20 cellular contexts compared by ENCODE assay signal in genomic region chr9:93830606-93831005, GRCh38.
DNase-seq lines count a peak whose midpoint lies in the region; ATAC-seq, FAIRE-seq and TF ChIP-seq lines count a peak whose summit lies in the region.
"Had no signal": no experiment of that assay in that cellular context is flagged by ENCODE, and none has a peak within 500 bp of the region (broad histone marks: within the 10 kb centered on the region; RNA-seq: fewer than 3 reads in every experiment).

No MANE protein-coding gene starts in this region.

- 1% methylated on average over 9 of the region's 9 CpGs for WGBS in K562 (ENCODE audit: insufficient coverage, low coverage, missing lambda C conversion rate)
- WGBS in neuronal stem cell (ENCODE audit: extremely low coverage in 2 of 2, insufficient read length in 2 of 2, insufficient replicate concordance in 1 of 2), 2 donors, result no CpG with 5 or more reads among the region's 9 CpGs

- no peak overlapping the region for H3K14ac ChIP-seq in neuronal stem cell (ENCODE audit: low read length)

- no peak for TF ChIP-seq EP300 in K562 (IDR thresholded peaks at IDR 0.05; ENCODE audit: low read length)

- H2BK120ac ChIP-seq in neuronal stem cell (ENCODE audit: low read depth, low read length), result no peak overlapping the region

- intact Hi-C loops in K562 (cut with micrococcal nuclease) (no loop called here), vagina (cut with DNase I) (no loop called here)

- no TSS peak for BruUV-seq in K562 (replicated peaks; lab: Mats Ljungman, UMichigan)

- H2BK5ac ChIP-seq in neuronal stem cell (ENCODE audit: low read length), result no peak overlapping the region

- H2AK5ac ChIP-seq in neuronal stem cell (ENCODE audit: low read depth, low read length), result peak overlapping the region; percentile 27

- peak overlapping the region; percentile 12; the same call in 1 of the 2 replicates for H2AFZ ChIP-seq in K562 (ENCODE audit: low read depth, low read length)
- no peak overlapping the region for H2AFZ ChIP-seq in neuronal stem cell (ENCODE audit: low read length)

- no peaks in the 10 kb centered on the region for H3K79me1 ChIP-seq in neuronal stem cell (ENCODE audit: low read depth, low read length)

- TF ChIP-seq CTCF in K562 (IDR thresholded peaks at IDR 0.05 in 2 of 3, conservative IDR thresholded peaks at IDR 0.05 in 1 of 3; ENCODE audit: insufficient read depth in 2 of 3, low read depth in 1 of 3, low read length in 3 of 3) (no peak), GM10248 (IDR thresholded peaks at IDR 0.05; ENCODE audit: control extremely low read depth, extremely low read depth, low read depth, missing control alignments) (no peak), vagina (IDR thresholded peaks at IDR 0.05) (no peak)

- no peak overlapping the region for H4K8ac ChIP-seq in neuronal stem cell (ENCODE audit: low read depth, low read length)

- H3K36me3 ChIP-seq in K562 (ENCODE audit: control insufficient read depth, insufficient read depth, low read length) (no peaks in the 10 kb centered on the region), neuronal stem cell (replicated peaks in 1 of 2; ENCODE audit: control insufficient read depth in 2 of 2, insufficient read depth in 2 of 2, low read length in 2 of 2) (no peaks in the 10 kb centered on the region), vagina (no peaks in the 10 kb centered on the region)
- H3K36me3 ChIP-seq: BE2C had no signal

- H4K91ac ChIP-seq in neuronal stem cell (ENCODE audit: low read depth, low read length, poor library complexity), result no peak overlapping the region

- no peaks in the 10 kb centered on the region for H3K79me2 ChIP-seq in K562 (ENCODE audit: control insufficient read depth, insufficient read depth, low read length)

- H3K23ac ChIP-seq in neuronal stem cell (ENCODE audit: low read depth, low read length, poor library complexity), result no peak overlapping the region

- CTCF ChIA-PET in K562 (lab: Yijun Ruan, JAX; ENCODE audit: low intra/inter-chr PET ratio) (no interaction called here), GM10248 (lab: Yijun Ruan, JAX) (no interaction called here)

- H3K4ac ChIP-seq in neuronal stem cell (ENCODE audit: low read length), result no peak overlapping the region

- TF ChIP-seq RAD21 in K562 (CRISPR knock-in tag; conservative IDR thresholded peaks at IDR 0.05 in 1 of 2, IDR thresholded peaks at IDR 0.05 in 1 of 2), result no peak

- no peak overlapping the region for H3K4me3 ChIP-seq in K562
- no peak overlapping the region for H3K4me3 ChIP-seq in neuronal stem cell (ENCODE audit: low read length in 2 of 2)
- no peak overlapping the region for H3K4me3 ChIP-seq in vagina

- H3K4me2 ChIP-seq in K562 (ENCODE audit: insufficient read depth, low read length) (no peak overlapping the region), neuronal stem cell (ENCODE audit: insufficient read depth, low read length, poor library complexity, severe bottlenecking) (no peak overlapping the region)

- no peaks in the 10 kb centered on the region for H3K9me1 ChIP-seq in K562 (ENCODE audit: control insufficient read depth, insufficient read depth, low read length)

- no peak for TF ChIP-seq POLR2A in K562 (conservative IDR thresholded peaks at IDR 0.05)
- TF ChIP-seq POLR2A in vagina (IDR thresholded peaks at IDR 0.05), result no peak

- ATAC-seq in K562 (no peak), GM19452 (IDR thresholded peaks at IDR 0.05; ENCODE audit: unreplicated experiment) (no peak)

- H3K9me3 ChIP-seq in K562 (replicated peaks; ENCODE audit: control insufficient read depth, insufficient read depth, low read depth, low read length) (0 out of 2 replicates have a peak, but pooled peaks cover 1% of the 10 kb centered on the region), neuronal stem cell (replicated peaks in 1 of 2; ENCODE audit: control insufficient read depth in 2 of 2, insufficient read depth in 1 of 2, low read depth in 1 of 2, low read length in 2 of 2) (no peaks in the 10 kb centered on the region), vagina (no peaks in the 10 kb centered on the region)
- H3K9me3 ChIP-seq: BE2C had no signal

- peaks cover 0 to 6% of the 10 kb centered on the region in 2 experiments; a peak in 2 of 5 replicates for H3K27me3 ChIP-seq in K562 (ENCODE audit: control insufficient read depth in 2 of 2, insufficient read depth in 2 of 2, low read length in 2 of 2)
- H3K27me3 ChIP-seq in neuronal stem cell (ENCODE audit: control insufficient read depth in 3 of 3, insufficient read depth in 3 of 3, low read depth in 1 of 3, low read length in 3 of 3), result peaks cover 0 to 16% (median 0%) of the 10 kb centered on the region in 3 experiments
- H3K27me3 ChIP-seq in vagina, result no peaks in the 10 kb centered on the region
- H3K27me3 ChIP-seq: BE2C had no signal

- no peak overlapping the region for H3K9ac ChIP-seq in K562 (ENCODE audit: insufficient read depth in 1 of 2, low read depth in 2 of 2, low read length in 2 of 2)
- H3K9ac ChIP-seq in neuronal stem cell (ENCODE audit: low read depth, low read length, poor library complexity), result no peak overlapping the region

- in situ Hi-C loops in K562 (cut with MboI), result no loop called here

- H3K27ac ChIP-seq in K562 (ENCODE audit: extremely low read depth, low read depth, low read length) (no peak overlapping the region), neuronal stem cell (replicated peaks; ENCODE audit: low read length) (no peak overlapping the region), vagina (no peak overlapping the region)
- H3K27ac ChIP-seq: C4-2B had no signal

- no peak for FAIRE-seq in K562 (lab: Jason Lieb, UNC)
- FAIRE-seq: A204.1, D721Med, G401.6, GM12892, GM19239 had no signal

- H3K4me1 ChIP-seq in K562 (replicated peaks in 1 of 2; ENCODE audit: control insufficient read depth in 2 of 2, insufficient read depth in 2 of 2, low read length in 2 of 2) (peaks cover 0 to 20% of the 10 kb centered on the region in 2 experiments; a peak in 1 of 5 replicates), neuronal stem cell (ENCODE audit: control insufficient read depth in 2 of 2, insufficient read depth in 1 of 2, low read depth in 1 of 2, low read length in 2 of 2) (peaks cover 0 to 9% of the 10 kb centered on the region in 2 donors), vagina (peaks cover 9% of the 10 kb centered on the region)
- H3K4me1 ChIP-seq: BE2C had no signal

- POLR2A ChIA-PET in K562 (lab: Yijun Ruan, JAX) (no interaction called here), GM10248 (lab: Yijun Ruan, JAX) (no interaction called here)

- no peak overlapping the region for H2BK12ac ChIP-seq in neuronal stem cell (ENCODE audit: low read length)

- no peak overlapping the region for H3K18ac ChIP-seq in neuronal stem cell (ENCODE audit: low read length)

- H2BK15ac ChIP-seq in neuronal stem cell (ENCODE audit: low read length), result no peak overlapping the region

- H4K20me1 ChIP-seq in K562 (replicated peaks; ENCODE audit: control insufficient read depth, insufficient read depth, low read length), result no peaks in the 10 kb centered on the region

- DNase-seq in D341Med (ENCODE audit: low spot score) (peak; percentile 2), K562 (ENCODE audit: extremely low read depth in 1 of 4, low spot score in 3 of 4) (no peak), iPS-NIHi11 (ENCODE audit: low spot score) (peak; percentile 1), neuronal stem cell (ENCODE audit: low spot score) (no peak), GM10248 (ENCODE audit: extremely low spot score) (no peak), vagina (ENCODE audit: extremely low spot score in 2 of 2) (no peak), 8988T (no peak)
- DNase-seq: BE2C; CD4-positive, alpha-beta memory T cell; DMS153; DMS79 treated with DMSO at 0.1 percent for 48 hours; EL; IMR-90 had no signal

TF ChIP-seq in K562, 482 proteins besides CTCF, POLR2A, EP300 and RAD21 (continues in another document):
- TF ChIP-seq ELF1 (tag; IDR thresholded peaks at IDR 0.05) (no peak), MYNN (IDR thresholded peaks at IDR 0.05) (no peak), MYNN (CRISPR knock-in tag; IDR thresholded peaks at IDR 0.05) (no peak), NUFIP1 (IDR thresholded peaks at IDR 0.05; ENCODE audit: partially characterized antibody) (no peak), GABPB2 (CRISPR knock-in tag; conservative IDR thresholded peaks at IDR 0.05) (no peak), RFX7 (CRISPR knock-in tag; IDR thresholded peaks at IDR 0.05) (no peak), CBX1 (IDR thresholded peaks at IDR 0.05; ENCODE audit: low read depth) (no peak), MAFK (IDR thresholded peaks at IDR 0.05; ENCODE audit: low read length) (no peak), ID3 (CRISPR knock-in tag; IDR thresholded peaks at IDR 0.05) (no peak), ID3 (tag; IDR thresholded peaks at IDR 0.05) (no peak)
- TF ChIP-seq, protein P1, sequence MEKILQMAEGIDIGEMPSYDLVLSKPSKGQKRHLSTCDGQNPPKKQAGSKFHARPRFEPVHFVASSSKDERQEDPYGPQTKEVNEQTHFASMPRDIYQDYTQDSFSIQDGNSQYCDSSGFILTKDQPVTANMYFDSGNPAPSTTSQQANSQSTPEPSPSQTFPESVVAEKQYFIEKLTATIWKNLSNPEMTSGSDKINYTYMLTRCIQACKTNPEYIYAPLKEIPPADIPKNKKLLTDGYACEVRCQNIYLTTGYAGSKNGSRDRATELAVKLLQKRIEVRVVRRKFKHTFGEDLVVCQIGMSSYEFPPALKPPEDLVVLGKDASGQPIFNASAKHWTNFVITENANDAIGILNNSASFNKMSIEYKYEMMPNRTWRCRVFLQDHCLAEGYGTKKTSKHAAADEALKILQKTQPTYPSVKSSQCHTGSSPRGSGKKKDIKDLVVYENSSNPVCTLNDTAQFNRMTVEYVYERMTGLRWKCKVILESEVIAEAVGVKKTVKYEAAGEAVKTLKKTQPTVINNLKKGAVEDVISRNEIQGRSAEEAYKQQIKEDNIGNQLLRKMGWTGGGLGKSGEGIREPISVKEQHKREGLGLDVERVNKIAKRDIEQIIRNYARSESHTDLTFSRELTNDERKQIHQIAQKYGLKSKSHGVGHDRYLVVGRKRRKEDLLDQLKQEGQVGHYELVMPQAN (IDR thresholded peaks at IDR 0.05; ENCODE audit: borderline replicate concordance), result no peak

Comparison
In these comparisons a context has a peak if more than half of its experiments do, and no peak if none do; other contexts are left out.
1. DNase-seq: peak in D341Med (single experiment) and iPS-NIHi11 (single experiment); none in K562 (0 of 4), neuronal stem cell (single experiment), GM10248 (single experiment), vagina (0 of 2) and 8988T (single experiment).